In the genomic region with DNA sequence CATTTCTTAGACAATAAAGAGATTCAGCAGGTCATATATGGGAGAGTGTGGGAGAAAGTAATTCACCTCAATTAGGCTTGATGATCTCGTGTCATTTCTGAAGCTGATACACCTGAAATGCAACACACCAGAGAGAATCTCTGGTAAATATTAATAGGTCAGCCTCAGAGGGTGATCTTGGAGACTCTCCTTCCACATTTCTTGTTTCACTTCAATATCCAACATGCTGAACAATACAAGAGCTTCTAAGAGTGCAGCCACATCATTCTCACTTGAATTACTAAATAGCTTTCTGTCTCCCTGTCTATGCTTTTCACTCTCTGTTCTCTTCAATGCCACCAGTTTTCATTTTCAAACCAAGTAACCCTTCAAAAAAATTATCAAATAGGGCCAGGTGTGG, we compare ENCODE assay signal across 10 cellular contexts.
"Had no signal": no experiment of that assay in that cellular context is flagged by ENCODE, and none has a peak within 500 bp of the region (broad histone marks: within the 10 kb centered on the region; RNA-seq: fewer than 3 reads in every experiment).

No MANE protein-coding gene starts in this region.

- H3K4me3 ChIP-seq: GM23338 had no signal

- H3K4me1 Mint-ChIP-seq: GM23338, H9 had no signal

- H2AFZ ChIP-seq: GM23338 had no signal

- DNase-seq: H9, HCEC 1CT, Karpas-422, KBM-7 had no signal

- H3K27ac Mint-ChIP-seq: GM23338, H9, IgD-negative memory B cell had no signal

- H3K4me2 ChIP-seq: GM23338, KMS-11 had no signal

- ATAC-seq: GM23338, HepG2 had no signal

- H3K27me3 Mint-ChIP-seq: IgD-negative memory B cell had no signal

- H3K9ac ChIP-seq: KMS-11 had no signal

- H3K27ac ChIP-seq: HL-60, KMS-11 had no signal

- FAIRE-seq: H1, HepG2 had no signal

- H3K4me3 Mint-ChIP-seq: GM23338, H9, IgD-negative memory B cell had no signal
